ENCODE assay signal across 1 cellular context in the genomic region with DNA sequence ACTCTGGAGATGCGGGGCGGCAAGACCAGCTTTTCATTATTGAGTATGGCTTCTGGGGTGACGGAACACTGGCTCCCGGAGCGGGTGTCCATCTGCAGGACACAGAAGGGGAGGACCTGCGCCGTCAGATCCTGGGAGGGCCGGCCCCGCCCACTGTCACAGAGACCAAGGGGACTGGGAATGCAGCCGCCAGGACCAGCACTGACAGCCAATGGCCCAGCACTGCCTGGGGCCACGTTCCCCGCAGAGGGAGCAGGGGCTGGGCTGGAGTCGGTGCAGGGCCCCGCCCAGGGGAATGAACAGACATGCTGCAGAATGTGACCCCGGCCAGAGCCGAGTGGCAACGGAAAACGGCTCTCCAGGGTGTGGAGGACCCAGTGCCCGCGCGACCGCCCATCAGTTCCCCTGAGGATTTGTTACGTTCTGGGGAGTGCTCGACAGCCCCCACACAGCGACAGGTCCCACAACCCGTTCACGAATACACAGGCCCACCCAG.
TF ChIP-seq lines count a peak whose summit lies in the region.

A gene with protein sequence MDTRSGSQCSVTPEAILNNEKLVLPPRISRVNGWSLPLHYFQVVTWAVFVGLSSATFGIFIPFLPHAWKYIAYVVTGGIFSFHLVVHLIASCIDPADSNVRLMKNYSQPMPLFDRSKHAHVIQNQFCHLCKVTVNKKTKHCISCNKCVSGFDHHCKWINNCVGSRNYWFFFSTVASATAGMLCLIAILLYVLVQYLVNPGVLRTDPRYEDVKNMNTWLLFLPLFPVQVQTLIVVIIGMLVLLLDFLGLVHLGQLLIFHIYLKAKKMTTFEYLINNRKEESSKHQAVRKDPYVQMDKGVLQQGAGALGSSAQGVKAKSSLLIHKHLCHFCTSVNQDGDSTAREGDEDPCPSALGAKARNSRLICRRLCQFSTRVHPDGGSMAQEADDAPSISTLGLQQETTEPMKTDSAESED (minus strand): TSS at position 476 of the 496 bp plus-strand sequence. CDS start 384 bp downstream, at position 92.

TF ChIP-seq in HEK293T, 16 proteins besides CTCF, POLR2A, EP300 and RAD21 (continued from another document):
- TF ChIP-seq SUZ12 (IDR thresholded peaks at IDR 0.05) (no peak), FOXA1 (IDR thresholded peaks at IDR 0.05) (no peak), NFRKB (IDR thresholded peaks at IDR 0.05) (no peak)
